ENCODE assay signal across 20 cellular contexts in the genomic region with DNA sequence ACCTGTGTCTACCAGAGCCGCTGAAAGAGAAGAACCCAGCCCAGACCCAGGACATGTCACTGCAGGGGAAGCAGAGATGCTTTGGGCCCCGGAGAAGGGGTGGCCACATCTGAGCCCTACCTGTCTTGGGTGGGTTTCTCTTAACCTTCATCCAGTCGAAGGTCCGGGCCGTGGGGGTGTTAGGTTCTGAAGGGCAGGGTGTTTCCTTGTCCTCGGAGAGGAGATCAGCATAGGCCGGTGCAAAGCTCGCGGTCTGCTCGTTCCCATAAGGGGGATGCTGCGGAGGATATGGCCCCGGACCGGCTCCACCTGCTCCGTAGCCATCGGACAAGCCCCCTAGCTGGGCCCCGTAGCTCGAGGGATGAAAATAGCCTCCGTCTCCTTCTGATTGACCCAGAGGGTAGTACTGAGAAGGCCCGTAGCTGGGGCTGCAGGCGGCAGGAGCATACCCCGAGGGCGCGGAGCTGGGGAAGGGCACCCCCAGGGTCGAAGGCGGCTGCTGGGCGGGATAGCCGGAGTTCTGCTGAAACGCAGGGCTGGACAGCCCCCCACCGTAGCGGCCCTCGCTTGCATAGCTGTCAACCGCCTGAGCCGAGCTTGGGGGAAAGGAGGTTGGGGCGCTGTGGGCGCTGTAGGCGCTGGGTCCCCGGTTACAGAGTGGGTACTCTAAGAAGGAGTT. TPM values are rescaled to one million over a fixed set of nuclear protein-coding genes. Genes with fewer than 3 reads are reported as not detected.
"Had no signal": no experiment of that assay in that cellular context is flagged by ENCODE, and none has a peak within 500 bp of the region (broad histone marks: within the 10 kb centered on the region; RNA-seq: fewer than 3 reads in every experiment).

No MANE protein-coding gene starts in this region.

- H3K4me1 ChIP-seq: ascending aorta, heart left ventricle, pancreas had no signal

- H3K36me3 ChIP-seq: ascending aorta, heart left ventricle, pancreas, vagina had no signal

- H3K27ac ChIP-seq: ascending aorta, dorsolateral prefrontal cortex, heart left ventricle, pancreas, vagina had no signal

- DNase-seq: activated CD4-positive, alpha-beta memory T cell treated with anti-CD3 and anti-CD28 coated beads for 36 hours; activated CD4-positive, alpha-beta T cell treated with anti-CD3 and anti-CD28 coated beads for 1 hour; activated naive CD4-positive, alpha-beta T cell treated with Interleukin-2 at 50 U/mL for 16 hours; activated naive CD8-positive, alpha-beta T cell treated with anti-CD3 and anti-CD28 coated beads, Interleukin-2, amount 50 U/mL, for 24 hours; activated T-cell treated with anti-CD3 and anti-CD28 coated beads, Interleukin-2, amount 50 U/mL, for 72 hours; dorsolateral prefrontal cortex; foreskin melanocyte; left colon; pancreas; SW 1271 had no signal

- FAIRE-seq: pancreas had no signal

- H3K4me3 Mint-ChIP-seq: activated CD4-positive, alpha-beta memory T cell treated with anti-CD3 and anti-CD28 coated beads for 36 hours; activated naive CD8-positive, alpha-beta T cell treated with anti-CD3 and anti-CD28 coated beads, Interleukin-2, amount 50 U/mL, for 24 hours; activated T-cell treated with anti-CD3 and anti-CD28 coated beads, Interleukin-2, amount 50 U/mL, for 72 hours; natural killer cell treated with Interleukin-12 subunit alpha and Interleukin-12 subunit beta and Interleukin-15 and Interleukin-18, amount 100 ng/mL, for 72 hours; T-helper 2 cell treated with Interferon-gamma antibody and Interleukin-4, amounts not matched to agents 5 μg/mL and 100 μg/mL, for 36 hours had no signal

- H3K4me3 ChIP-seq: ascending aorta, dorsolateral prefrontal cortex, heart left ventricle, lung, pancreas, vagina had no signal

- H3K9me3 ChIP-seq: ascending aorta, heart left ventricle, pancreas, vagina had no signal

- ATAC-seq: activated naive CD8-positive, alpha-beta T cell treated with anti-CD3 and anti-CD28 coated beads, Interleukin-2, amount 50 U/mL, for 24 hours; activated T-cell treated with anti-CD3 and anti-CD28 coated beads, Interleukin-2, amount 50 U/mL, for 72 hours; left colon; pancreas had no signal

- H3K27me3 ChIP-seq: ascending aorta, vagina had no signal

- H3K36me3 Mint-ChIP-seq: activated CD4-positive, alpha-beta memory T cell treated with anti-CD3 and anti-CD28 coated beads for 36 hours had no signal

- H3K27ac Mint-ChIP-seq: activated CD4-positive, alpha-beta memory T cell treated with anti-CD3 and anti-CD28 coated beads for 36 hours; activated naive CD8-positive, alpha-beta T cell treated with anti-CD3 and anti-CD28 coated beads, Interleukin-2, amount 50 U/mL, for 24 hours; activated T-cell treated with anti-CD3 and anti-CD28 coated beads, Interleukin-2, amount 50 U/mL, for 72 hours; natural killer cell treated with Interleukin-12 subunit alpha and Interleukin-12 subunit beta and Interleukin-15 and Interleukin-18, amount 100 ng/mL, for 72 hours; T-helper 2 cell treated with Interferon-gamma antibody and Interleukin-4, amounts not matched to agents 5 μg/mL and 100 μg/mL, for 36 hours had no signal

- H3K9me3 Mint-ChIP-seq: activated CD4-positive, alpha-beta memory T cell treated with anti-CD3 and anti-CD28 coated beads for 36 hours; activated naive CD8-positive, alpha-beta T cell treated with anti-CD3 and anti-CD28 coated beads, Interleukin-2, amount 50 U/mL, for 24 hours; activated T-cell treated with anti-CD3 and anti-CD28 coated beads, Interleukin-2, amount 50 U/mL, for 72 hours; natural killer cell treated with Interleukin-12 subunit alpha and Interleukin-12 subunit beta and Interleukin-15 and Interleukin-18, amount 100 ng/mL, for 72 hours; T-helper 2 cell treated with Interferon-gamma antibody and Interleukin-4, amounts not matched to agents 5 μg/mL and 100 μg/mL, for 36 hours had no signal

RNA-seq across cellular contexts. Expression of a gene that starts 0.5 kb away (rescaled TPM):
- total RNA-seq: activated CD4-positive, alpha-beta memory T cell treated with anti-CD3 and anti-CD28 coated beads for 36 hours; activated T-cell treated with anti-CD3 and anti-CD28 coated beads, Interleukin-2, amount 50 U/mL, for 72 hours; ascending aorta; bronchial epithelial cell; dorsolateral prefrontal cortex; heart left ventricle; left colon; lung; mucosa of gallbladder; natural killer cell treated with Interleukin-12 subunit alpha and Interleukin-12 subunit beta and Interleukin-15 and Interleukin-18, amount 100 ng/mL, for 72 hours; pancreas; renal cortical epithelial cell; skeletal muscle tissue; vagina had no signal
- polyA plus RNA-seq: heart left ventricle, lung, pancreas had no signal

RNA-seq across cellular contexts. Expression of a gene that starts 14.6 kb away (rescaled TPM):
- total RNA-seq: bronchial epithelial cell had no signal

RNA-seq across cellular contexts. Expression of a gene that starts 47.8 kb away (rescaled TPM):
- total RNA-seq: bronchial epithelial cell had no signal

RNA-seq across cellular contexts. Expression of a gene that starts 59.7 kb away (rescaled TPM):
- total RNA-seq: bronchial epithelial cell had no signal
